ENCODE assay signal across 9 cellular contexts in the genomic region with DNA sequence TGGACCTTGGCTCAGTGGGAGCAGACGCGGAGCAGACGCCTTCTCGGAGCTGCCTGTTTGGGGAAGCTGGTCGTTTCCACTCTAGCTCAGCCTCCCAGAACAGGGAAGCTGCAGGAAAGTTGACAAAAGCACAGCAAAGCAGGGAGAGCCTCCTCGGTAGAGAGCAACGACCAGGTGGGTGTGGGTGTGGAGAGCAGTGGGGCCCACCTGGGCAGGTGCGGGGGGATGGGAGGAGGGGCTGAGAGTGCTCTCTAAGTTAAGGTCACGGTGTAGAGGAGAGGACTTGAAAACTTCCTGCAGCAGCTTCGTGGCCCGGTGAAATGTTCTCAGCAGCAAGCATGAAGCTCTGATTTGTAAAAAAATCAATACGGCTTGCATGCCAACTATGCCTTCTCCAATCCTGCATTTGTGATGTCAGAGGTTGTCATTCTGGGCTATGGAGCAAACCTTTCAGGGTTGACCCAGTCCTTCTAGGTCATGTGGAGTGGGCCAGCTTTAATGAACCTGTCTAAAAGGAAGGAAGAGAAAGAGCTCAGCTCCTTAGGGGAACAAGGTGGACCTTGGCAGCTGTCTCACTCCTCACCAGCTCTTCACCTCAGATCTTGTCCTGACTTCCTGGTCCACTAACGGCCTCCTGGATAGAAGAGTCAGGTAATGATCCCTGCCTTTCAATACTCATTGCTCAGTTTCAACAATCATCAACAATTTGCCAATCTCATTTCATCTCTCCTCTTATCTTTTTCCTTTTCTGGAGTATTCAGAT.
DNase-seq lines count a peak whose midpoint lies in the region; ATAC-seq and TF ChIP-seq lines count a peak whose summit lies in the region.
"Had no signal": no experiment of that assay in that cellular context is flagged by ENCODE, and none has a peak within 500 bp of the region (broad histone marks: within the 10 kb centered on the region; RNA-seq: fewer than 3 reads in every experiment).

No MANE protein-coding gene starts in this region.

- H3K9me3 ChIP-seq in tibial artery (no peaks in the 10 kb centered on the region), thyroid gland (no peaks in the 10 kb centered on the region)

- H3K4me1 ChIP-seq in tibial artery (no peaks in the 10 kb centered on the region), thyroid gland (no peaks in the 10 kb centered on the region)

- peak overlapping the region; percentile 88 for H3K4me3 Mint-ChIP-seq in activated naive CD8-positive, alpha-beta T cell
- H3K4me3 Mint-ChIP-seq: neural crest cell had no signal

- no peaks in the 10 kb centered on the region for H3K9me3 Mint-ChIP-seq in activated naive CD8-positive, alpha-beta T cell (ENCODE audit: low read depth)
- H3K9me3 Mint-ChIP-seq: neural crest cell had no signal

- H3K4me1 Mint-ChIP-seq in activated naive CD8-positive, alpha-beta T cell (ENCODE audit: low read depth), result peaks cover 49% of the 10 kb centered on the region

- intact Hi-C loops in tibial artery (cut with DNase I; ENCODE audit: low total_unique reads), result no loop called here
- intact Hi-C loops in thyroid gland (cut with DNase I), result no loop called here

- H3K36me3 Mint-ChIP-seq in activated naive CD8-positive, alpha-beta T cell, result no peaks in the 10 kb centered on the region

- no peak for TF ChIP-seq POLR2A in thyroid gland (IDR thresholded peaks at IDR 0.05)

- H3K4me3 ChIP-seq in tibial artery (no peak overlapping the region), thyroid gland (replicated peaks in 1 of 3) (no peak overlapping the region)

- peak; percentile 6 for ATAC-seq in HG03196 (IDR thresholded peaks at IDR 0.05; ENCODE audit: unreplicated experiment)
- peak; percentile 1 for ATAC-seq in stimulated activated naive CD8-positive, alpha-beta T cell treated with anti-CD3 and anti-CD28 coated beads, Interleukin-15, Interleukin-2, amounts not matched to agents 100 U/mL and 50 U/mL, for 24 hours

- TF ChIP-seq CTCF in tibial artery (IDR thresholded peaks at IDR 0.05) (no peak), thyroid gland (IDR thresholded peaks at IDR 0.05) (no peak)

- 26% methylated on average over 13 of the region's 13 CpGs for WGBS in thyroid gland, 2 donors

- H3K36me3 ChIP-seq in tibial artery (no peaks in the 10 kb centered on the region), thyroid gland (no peaks in the 10 kb centered on the region)

- H3K27me3 ChIP-seq in tibial artery (peaks cover 0 to 4% of the 10 kb centered on the region in 2 donors), thyroid gland (no peaks in the 10 kb centered on the region)

- no peak overlapping the region for H3K27ac ChIP-seq in tibial artery
- H3K27ac ChIP-seq in thyroid gland, result no peak overlapping the region

- peak; percentile 9 for DNase-seq in activated CD4-positive, alpha-beta T cell treated with anti-CD3 and anti-CD28 coated beads for 1 hour
- DNase-seq in activated CD4-positive, alpha-beta T cell treated with anti-CD3 and anti-CD28 coated beads, Interleukin-2, amount 50 U/mL, for 1 hour, result no peak
- DNase-seq in stimulated activated naive CD8-positive, alpha-beta T cell treated with anti-CD3 and anti-CD28 coated beads, Interleukin-15, Interleukin-2, amounts not matched to agents 100 U/mL and 50 U/mL, for 24 hours, result no peak
- DNase-seq in NAMALWA (ENCODE audit: low spot score), result no peak
- no peak for DNase-seq in tibial artery
- DNase-seq in thyroid gland, result no peak

- no peaks in the 10 kb centered on the region for H3K27me3 Mint-ChIP-seq in activated naive CD8-positive, alpha-beta T cell

- H3K27ac Mint-ChIP-seq in activated naive CD8-positive, alpha-beta T cell, result peak overlapping the region; percentile 90
